ENCODE assay signal across 2 cellular contexts in the genomic region with DNA sequence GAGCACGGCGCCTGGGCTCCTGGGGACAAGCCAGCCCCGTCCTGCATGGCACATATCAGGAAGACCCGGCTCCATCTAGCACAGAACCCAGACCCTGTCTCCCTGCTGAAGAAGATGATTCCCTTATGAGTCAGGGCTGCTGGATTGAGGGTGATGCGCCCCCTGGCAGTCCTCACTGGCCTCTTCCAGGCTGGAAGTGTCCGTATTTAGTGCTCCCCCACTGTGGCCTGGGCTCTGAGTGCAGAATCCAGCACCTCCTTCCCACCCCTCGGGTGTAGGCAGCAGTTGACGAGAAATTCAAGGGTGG.
TF ChIP-seq lines count a peak whose summit lies in the region.

No MANE protein-coding gene starts in this region.

TF ChIP-seq in H1, 55 proteins besides CTCF, POLR2A, EP300 and RAD21:
- no peak for TF ChIP-seq ZNF274 (IDR thresholded peaks at IDR 0.05; ENCODE audit: borderline replicate concordance, extremely low read depth, low read length)
- TF ChIP-seq EGR1 (IDR thresholded peaks at IDR 0.05; ENCODE audit: borderline replicate concordance, low read depth, low read length): no peak
- TF ChIP-seq POU5F1 (IDR thresholded peaks at IDR 0.05; ENCODE audit: low read depth, low read length): no peak
- no peak for TF ChIP-seq EZH2 (IDR thresholded peaks at IDR 0.05; ENCODE audit: low read depth, low read length, severe bottlenecking)
- no peak for TF ChIP-seq RNF2 (IDR thresholded peaks at IDR 0.05; ENCODE audit: borderline replicate concordance, low read depth, low read length, missing control alignments, poor library complexity, severe bottlenecking)
- no peak for TF ChIP-seq CREB1 (IDR thresholded peaks at IDR 0.05)
- no peak for TF ChIP-seq KDM5A (IDR thresholded peaks at IDR 0.05; ENCODE audit: low read length)
- no peak for TF ChIP-seq CBX8 (IDR thresholded peaks at IDR 0.05; ENCODE audit: borderline replicate concordance, low read depth, low read length)

TF ChIP-seq in HEK293T, 16 proteins besides CTCF, POLR2A, EP300 and RAD21:
- no peak for TF ChIP-seq FOXK2 (IDR thresholded peaks at IDR 0.05)
- no peak for TF ChIP-seq SUZ12 (IDR thresholded peaks at IDR 0.05)
- no peak for TF ChIP-seq NFRKB (IDR thresholded peaks at IDR 0.05)
- TF ChIP-seq FOXM1 (IDR thresholded peaks at IDR 0.05; ENCODE audit: borderline replicate concordance): no peak
- TF ChIP-seq FOXA1 (IDR thresholded peaks at IDR 0.05): no peak
- no peak for TF ChIP-seq SP1 (IDR thresholded peaks at IDR 0.05)
- no peak for TF ChIP-seq LEF1 (IDR thresholded peaks at IDR 0.05; ENCODE audit: borderline replicate concordance)
- no peak for TF ChIP-seq CTBP1 (IDR thresholded peaks at IDR 0.05; ENCODE audit: borderline replicate concordance)
